In genomic region chr5:95940758-95941682, GRCh38 we compare ENCODE assay signal across 1 cellular context.
TF ChIP-seq lines count a peak whose summit lies in the region.

No MANE protein-coding gene starts in this region.

TF ChIP-seq in SK-N-SH, 30 proteins besides CTCF, POLR2A, EP300 and RAD21 (continued from another document):
- TF ChIP-seq PBX3 (IDR thresholded peaks at IDR 0.05): no peak
- no peak for TF ChIP-seq RCOR1 (IDR thresholded peaks at IDR 0.05; ENCODE audit: low read length)
- no peak for TF ChIP-seq EZH2phosphoT487 (IDR thresholded peaks at IDR 0.05; ENCODE audit: borderline replicate concordance, low read depth)
- TF ChIP-seq MXI1 (IDR thresholded peaks at IDR 0.05; ENCODE audit: low read depth, low read length): no peak
- TF ChIP-seq SMC3 (IDR thresholded peaks at IDR 0.05; ENCODE audit: low read depth, low read length): no peak
- TF ChIP-seq USF1 (IDR thresholded peaks at IDR 0.05; ENCODE audit: borderline replicate concordance, low read depth): no peak
- TF ChIP-seq YY1 (IDR thresholded peaks at IDR 0.05; ENCODE audit: low read depth): no peak
- no peak for TF ChIP-seq USF2 (IDR thresholded peaks at IDR 0.05; ENCODE audit: borderline replicate concordance, low read depth, low read length)
- no peak for TF ChIP-seq POLR2AphosphoS5 (IDR thresholded peaks at IDR 0.05; ENCODE audit: low read depth, low read length)
- TF ChIP-seq IRF3 (IDR thresholded peaks at IDR 0.05; ENCODE audit: low read depth, low read length): no peak
- no peak for TF ChIP-seq SIN3A (IDR thresholded peaks at IDR 0.05; ENCODE audit: borderline replicate concordance, low read depth, low read length)
